In the genomic region with DNA sequence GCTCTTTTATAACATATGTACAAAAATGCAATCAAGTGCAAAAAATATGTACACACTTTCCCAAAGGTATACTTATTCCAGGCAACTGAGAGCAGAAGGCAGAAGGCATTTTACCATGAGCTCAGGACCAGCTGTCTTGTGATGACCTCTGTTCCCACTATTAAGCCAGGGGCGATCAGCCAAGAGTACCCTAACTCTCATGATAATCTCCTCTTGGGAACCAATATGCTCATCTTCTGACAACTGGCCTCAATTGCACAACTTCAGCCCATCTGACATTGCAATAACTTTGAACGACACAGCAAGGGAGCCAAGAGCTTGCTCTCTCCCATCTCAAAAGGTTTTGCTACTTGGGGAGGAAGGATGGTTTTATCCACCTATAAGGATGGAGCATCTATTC, we compare ENCODE assay signal across 29 cellular contexts.
"Had no signal": no experiment of that assay in that cellular context is flagged by ENCODE, and none has a peak within 500 bp of the region (broad histone marks: within the 10 kb centered on the region; RNA-seq: fewer than 3 reads in every experiment).

No MANE protein-coding gene starts in this region.

- H3K27me3 Mint-ChIP-seq: brain had no signal

- H3K4me1 Mint-ChIP-seq: activated CD4-positive, alpha-beta T cell treated with anti-CD3 and anti-CD28 coated beads for 36 hours; activated CD4-positive, alpha-beta T cell treated with anti-CD3 and anti-CD28 coated beads, Interleukin-2, amount 10 ng/mL, durations not matched to agents 7 days and 5 days had no signal

- H3K27ac ChIP-seq: adrenal gland, SJCRH30, SK-N-MC had no signal

- H3K27ac Mint-ChIP-seq: activated CD4-positive, alpha-beta T cell treated with anti-CD3 and anti-CD28 coated beads for 36 hours; activated CD4-positive, alpha-beta T cell treated with anti-CD3 and anti-CD28 coated beads, Interleukin-2, amount 10 ng/mL, durations not matched to agents 7 days and 5 days; activated CD8-positive, alpha-beta T cell treated with anti-CD3 and anti-CD28 coated beads, Interleukin-2, amount 10 ng/mL, durations not matched to agents 7 days and 5 days; activated naive CD4-positive, alpha-beta T cell treated with anti-CD3 and anti-CD28 coated beads for 36 hours; activated naive CD4-positive, alpha-beta T cell treated with anti-CD3 and anti-CD28 coated beads, Interleukin-2, amount 50 U/mL, for 72 hours; activated T-helper 1 cell treated with anti-CD3 and anti-CD28 coated beads, Interleukin-12 subunit alpha, Interleukin-12 subunit beta, Interleukin-2, Interleukin-4 antibody, amounts not matched to agents 30 ng/mL and 10 ng/mL and 1 ng/mL, durations not matched to agents 14 hours and 24 hours and 36 hours; brain; WTC11 had no signal

- H3K4me3 Mint-ChIP-seq: activated CD4-positive, alpha-beta T cell treated with anti-CD3 and anti-CD28 coated beads for 36 hours; activated CD4-positive, alpha-beta T cell treated with anti-CD3 and anti-CD28 coated beads, Interleukin-2, amount 10 ng/mL, durations not matched to agents 7 days and 5 days; activated CD8-positive, alpha-beta T cell treated with anti-CD3 and anti-CD28 coated beads, Interleukin-2, amount 10 ng/mL, durations not matched to agents 7 days and 5 days; activated naive CD4-positive, alpha-beta T cell treated with anti-CD3 and anti-CD28 coated beads for 36 hours; activated T-cell treated with anti-CD3 and anti-CD28 coated beads, Interleukin-2, amount 50 U/mL, for 4 hours; activated T-helper 1 cell treated with anti-CD3 and anti-CD28 coated beads, Interleukin-12 subunit alpha, Interleukin-12 subunit beta, Interleukin-2, Interleukin-4 antibody, amounts not matched to agents 30 ng/mL and 10 ng/mL and 1 ng/mL, durations not matched to agents 14 hours and 24 hours and 36 hours; brain; WTC11 had no signal

- DNase-seq: activated CD4-positive, alpha-beta T cell treated with anti-CD3 and anti-CD28 coated beads for 36 hours; activated CD4-positive, alpha-beta T cell treated with anti-CD3 and anti-CD28 coated beads, Interleukin-2, amount 10 ng/mL, durations not matched to agents 7 days and 5 days; activated CD4-positive, alpha-beta T cell treated with anti-CD3 and anti-CD28 coated beads, Interleukin-2, amount 50 U/mL, for 48 hours; activated CD8-positive, alpha-beta memory T cell treated with anti-CD3 and anti-CD28 coated beads, Interleukin-2, amount 50 U/mL, for 4 hours; activated CD8-positive, alpha-beta T cell treated with anti-CD3 and anti-CD28 coated beads, Interleukin-2, amount 10 ng/mL, durations not matched to agents 7 days and 5 days; activated gamma-delta T cell treated with Interleukin-2 at 50 U/mL for 16 hours; activated naive CD4-positive, alpha-beta T cell treated with anti-CD3 and anti-CD28 coated beads for 36 hours; activated T-cell treated with anti-CD3 and anti-CD28 coated beads for 4 hours; activated T-cell treated with anti-CD3 and anti-CD28 coated beads, Interleukin-2, amount 50 U/mL, for 4 hours; adrenal gland; anterior cingulate cortex; central memory CD4-positive, alpha-beta T cell; IMR-90; NCI-H1105; NCI-H1417 treated with DMSO at 0.1 percent for 48 hours; NCI-H1694; NCI-H1930; NCI-H2081 treated with DMSO at 0.1 percent for 48 hours; NCI-H226; NCI-H446 treated with DMSO at 0.1 percent for 48 hours; NCI-H524 treated with DMSO at 0.1 percent for 48 hours; SHP77; T1000 had no signal

- H3K36me3 Mint-ChIP-seq: brain had no signal
